ENCODE assay signal across 16 cellular contexts in genomic region chr12:57724003-57724935, GRCh38. TPM values are rescaled to one million over a fixed set of nuclear protein-coding genes. Genes with fewer than 3 reads are reported as not detected.
A peak's percentile ranks its signal among the peaks of the same experiment; 100 is the strongest.
DNase-seq lines count a peak whose midpoint lies in the region; ATAC-seq, FAIRE-seq and TF ChIP-seq lines count a peak whose summit lies in the region.
"Had no signal": no experiment of that assay in that cellular context is flagged by ENCODE, and none has a peak within 500 bp of the region (broad histone marks: within the 10 kb centered on the region; RNA-seq: fewer than 3 reads in every experiment).

No MANE protein-coding gene starts in this region.

- H3K9ac ChIP-seq in GM12878 (ENCODE audit: control insufficient read depth, insufficient read depth, low read length) (no peak overlapping the region), neuronal stem cell (ENCODE audit: low read depth, low read length, poor library complexity) (no peak overlapping the region)

- no peak overlapping the region for H3K14ac ChIP-seq in neuronal stem cell (ENCODE audit: low read length)

- H2BK120ac ChIP-seq in neuronal stem cell (ENCODE audit: low read depth, low read length) = no peak overlapping the region

- TF ChIP-seq POLR2A in GM18951 (IDR thresholded peaks at IDR 0.05; ENCODE audit: extremely low read depth, insufficient read depth, insufficient read length) = peak; percentile 18
- TF ChIP-seq POLR2A in GM12878 (IDR thresholded peaks at IDR 0.05; ENCODE audit: low read depth, low read length) = peak; percentile 52; the same call in 1 of the 2 replicates

- in situ Hi-C loops in GM18951 (cut with MboI; ENCODE audit: low sequenced_read_pairs, unreplicated experiment) (no loop called here), GM12878 (cut with MboI) (no loop called here)

- no peak overlapping the region for H2BK5ac ChIP-seq in neuronal stem cell (ENCODE audit: low read length)

- H3K4me1 Mint-ChIP-seq in activated CD8-positive, alpha-beta memory T cell treated with anti-CD3 and anti-CD28 coated beads, Interleukin-2, amount 10 ng/mL, durations not matched to agents 7 days and 5 days = peaks cover 2% of the 10 kb centered on the region

- H3K36me3 Mint-ChIP-seq in activated CD8-positive, alpha-beta memory T cell treated with anti-CD3 and anti-CD28 coated beads, Interleukin-2, amount 10 ng/mL, durations not matched to agents 7 days and 5 days = peaks cover 33% of the 10 kb centered on the region

- H3K9me3 Mint-ChIP-seq in activated CD8-positive, alpha-beta memory T cell treated with anti-CD3 and anti-CD28 coated beads, Interleukin-2, amount 10 ng/mL, durations not matched to agents 7 days and 5 days (ENCODE audit: low read depth) = no peaks in the 10 kb centered on the region

- H3K18ac ChIP-seq in neuronal stem cell (ENCODE audit: low read length) = no peak overlapping the region

- no peak for ATAC-seq in activated CD8-positive, alpha-beta memory T cell treated with anti-CD3 and anti-CD28 coated beads, Interleukin-2, amount 10 ng/mL, durations not matched to agents 7 days and 5 days
- peak; percentile 14; the same call in 1 of the 3 replicates for ATAC-seq in GM12878

- H3K27ac ChIP-seq in GM12878 (ENCODE audit: control insufficient read depth, insufficient read depth) (no peak overlapping the region), neuronal stem cell (replicated peaks; ENCODE audit: low read length) (no peak overlapping the region)
- H3K27ac ChIP-seq: HL-60, spleen had no signal

- no peak overlapping the region for H4K91ac ChIP-seq in neuronal stem cell (ENCODE audit: low read depth, low read length, poor library complexity)

- no peak overlapping the region for H2AK5ac ChIP-seq in neuronal stem cell (ENCODE audit: low read depth, low read length)

- peak overlapping the region; percentile 26 for H3K23ac ChIP-seq in neuronal stem cell (ENCODE audit: low read depth, low read length, poor library complexity)

- H3K4me2 ChIP-seq in GM12878 (ENCODE audit: control insufficient read depth, insufficient read depth) = no peak overlapping the region
- no peak overlapping the region for H3K4me2 ChIP-seq in neuronal stem cell (ENCODE audit: insufficient read depth, low read length, poor library complexity, severe bottlenecking)

- H3K27ac Mint-ChIP-seq in activated CD8-positive, alpha-beta memory T cell treated with anti-CD3 and anti-CD28 coated beads, Interleukin-2, amount 10 ng/mL, durations not matched to agents 7 days and 5 days = peak overlapping the region; percentile 65

- H3K79me2 ChIP-seq in GM12878 (ENCODE audit: control insufficient read depth, insufficient read depth, low read length) = no peaks in the 10 kb centered on the region

- POLR2A ChIA-PET in GM12878 (lab: Charles Lee) = interaction anchor here (0.6 to 0.9 kb wide), 2 partner anchors 17 to 367 kb away, joined by 3 read pairs; no protein-coding TSS in a partner anchor

- no peak overlapping the region for H3K4me3 Mint-ChIP-seq in activated CD8-positive, alpha-beta memory T cell treated with anti-CD3 and anti-CD28 coated beads, Interleukin-2, amount 10 ng/mL, durations not matched to agents 7 days and 5 days

- H3K4me1 ChIP-seq in GM12878 (ENCODE audit: control insufficient read depth, insufficient read depth, low read length) (no peaks in the 10 kb centered on the region), neuronal stem cell (ENCODE audit: control insufficient read depth in 2 of 2, insufficient read depth in 1 of 2, low read depth in 1 of 2, low read length in 2 of 2) (peaks cover 0 to 7% of the 10 kb centered on the region in 2 donors)

- no peak overlapping the region for H2BK12ac ChIP-seq in neuronal stem cell (ENCODE audit: low read length)

- H3K36me3 ChIP-seq in GM12878 (ENCODE audit: control insufficient read depth in 2 of 2, insufficient read depth in 2 of 2, low read length in 1 of 2) (peaks cover 6 to 8% of the 10 kb centered on the region in 2 experiments; a peak in 3 of 4 replicates), neuronal stem cell (replicated peaks in 1 of 2; ENCODE audit: control insufficient read depth in 2 of 2, insufficient read depth in 2 of 2, low read length in 2 of 2) (peaks cover 9 to 51% of the 10 kb centered on the region in 2 donors)

- no peak overlapping the region for H2BK15ac ChIP-seq in neuronal stem cell (ENCODE audit: low read length)

- 91% methylated on average over 12 of the region's 12 CpGs for WGBS in GM12878 (ENCODE audit: insufficient coverage, insufficient replicate concordance, low lambda C conversion rate, missing lambda C conversion rate)
- no CpG with 5 or more reads among the region's 12 CpGs for WGBS in neuronal stem cell (ENCODE audit: extremely low coverage in 2 of 2, insufficient read length in 2 of 2, insufficient replicate concordance in 1 of 2), 2 donors

- H4K20me1 ChIP-seq in GM12878 (ENCODE audit: control insufficient read depth, insufficient read depth) = no peaks in the 10 kb centered on the region

- H4K8ac ChIP-seq in neuronal stem cell (ENCODE audit: low read depth, low read length) = no peak overlapping the region

- no peak for TF ChIP-seq RAD21 in GM12878 (IDR thresholded peaks at IDR 0.05; ENCODE audit: insufficient read depth, low read depth, low read length)

- TSS peak; percentile 55 for BruUV-seq in GM12878 (replicated peaks; lab: Mats Ljungman, UMichigan)

- no peak overlapping the region for H3K4ac ChIP-seq in neuronal stem cell (ENCODE audit: low read length)

- no peak overlapping the region for H3K4me3 ChIP-seq in GM12878
- no peak overlapping the region for H3K4me3 ChIP-seq in neuronal stem cell (ENCODE audit: low read length in 2 of 2)
- H3K4me3 ChIP-seq: spleen had no signal

- intact Hi-C loops in GM12878 (cut with micrococcal nuclease; ENCODE audit: unreplicated experiment) = no loop called here

- peak; percentile 40 for DNase-seq in activated CD8-positive, alpha-beta memory T cell treated with anti-CD3 and anti-CD28 coated beads, Interleukin-2, amount 10 ng/mL, durations not matched to agents 7 days and 5 days
- no peak for DNase-seq in activated CD8-positive, alpha-beta memory T cell treated with anti-CD3 and anti-CD28 coated beads, Interleukin-2, amount 50 U/mL, for 48 hours
- no peak for DNase-seq in GM12878 (ENCODE audit: low read depth, low spot score)
- DNase-seq in neuronal stem cell (ENCODE audit: low spot score) = no peak
- no peak for DNase-seq in GDM1 (lab: John Stamatoyannopoulos, UW)
- no peak for DNase-seq in HT-29 (ENCODE audit: low spot score)
- DNase-seq in EL = no peak
- DNase-seq: ACHN, caudate nucleus, HCEC 1CT, NCI-H2029, RPMI8226, spleen had no signal

- SMC1A ChIA-PET in GM12878 (lab: Charles Lee; ENCODE audit: uncharacterized antibody, unreplicated experiment) = no interaction called here

- CTCF ChIA-PET in activated CD8-positive, alpha-beta memory T cell treated with anti-CD3 and anti-CD28 coated beads, Interleukin-2, amount 10 ng/mL, durations not matched to agents 7 days and 5 days (lab: Charles Lee) = interaction anchor here (1.0 to 2.0 kb wide), 2 partner anchors 33 to 261 kb away, joined by 3 to 4 read pairs; no protein-coding TSS in a partner anchor
- CTCF ChIA-PET in GM12878 (lab: Yijun Ruan, JAX) = interaction anchor here (0.6 kb wide), 1 partner anchor 158 kb away, joined by 3 read pairs; no protein-coding TSS in a partner anchor

- no peaks in the 10 kb centered on the region for H3K27me3 ChIP-seq in GM12878 (replicated peaks in 1 of 2; ENCODE audit: control insufficient read depth in 2 of 2, insufficient read depth in 2 of 2, low read length in 1 of 2)
- peaks cover 0 to 49% (median 18%) of the 10 kb centered on the region in 3 experiments for H3K27me3 ChIP-seq in neuronal stem cell (ENCODE audit: control insufficient read depth in 3 of 3, insufficient read depth in 3 of 3, low read depth in 1 of 3, low read length in 3 of 3)
- H3K27me3 ChIP-seq: spleen had no signal

- H3K79me1 ChIP-seq in neuronal stem cell (ENCODE audit: low read depth, low read length) = no peaks in the 10 kb centered on the region

- H3K9me3 ChIP-seq in GM12878 (replicated peaks; ENCODE audit: control insufficient read depth, insufficient read depth, low read length) (no peaks in the 10 kb centered on the region), neuronal stem cell (replicated peaks in 1 of 2; ENCODE audit: control insufficient read depth in 2 of 2, insufficient read depth in 1 of 2, low read depth in 1 of 2, low read length in 2 of 2) (peaks cover 0 to 3% of the 10 kb centered on the region in 2 donors)
- H3K9me3 ChIP-seq: spleen had no signal

- FAIRE-seq in GM12878 (lab: Jason Lieb, UNC) = no peak
- FAIRE-seq: islet of Langerhans had no signal

- H2AFZ ChIP-seq in GM12878 (ENCODE audit: control insufficient read depth, low read depth, low read length) = no peak overlapping the region
- no peak overlapping the region for H2AFZ ChIP-seq in neuronal stem cell (ENCODE audit: low read length)

- TF ChIP-seq CTCF in GM12878 (IDR thresholded peaks at IDR 0.05 in 2 of 3, conservative IDR thresholded peaks at IDR 0.05 in 1 of 3; ENCODE audit: control insufficient read depth in 2 of 3, extremely low read depth in 1 of 3, insufficient read depth in 1 of 3, low read depth in 3 of 3, low read length in 3 of 3) = no peak

- RAD21 ChIA-PET in GM12878 (lab: Charles Lee; ENCODE audit: unreplicated experiment) = no interaction called here

- no peak for TF ChIP-seq EP300 in GM12878 (IDR thresholded peaks at IDR 0.05; ENCODE audit: borderline replicate concordance in 1 of 2, control insufficient read depth in 1 of 2, low read depth in 2 of 2, low read length in 2 of 2)

- no peaks in the 10 kb centered on the region for H3K27me3 Mint-ChIP-seq in activated CD8-positive, alpha-beta memory T cell treated with anti-CD3 and anti-CD28 coated beads, Interleukin-2, amount 10 ng/mL, durations not matched to agents 7 days and 5 days

RNA-seq across cellular contexts. Expression of gene AGAP2, which starts 14.3 kb away (rescaled TPM):
- total RNA-seq in activated CD8-positive, alpha-beta memory T cell treated with anti-CD3 and anti-CD28 coated beads, Interleukin-2, amount 10 ng/mL, durations not matched to agents 7 days and 5 days = 10 to 100 TPM; 70.7 to 72.7 TPM
- total RNA-seq in GM12878 (2013; cell fraction: nucleolus; rRNA removed) = 13.0 and 14.1 TPM in 2 replicates
- total RNA-seq in GM12878 (2014; rRNA removed) (11.1 and 14.1 TPM in 2 replicates), GM12878 (2014; rRNA removed; fragmentation: Illumina TruSeq; extraction: Trizol) (10.2 and 13.9 TPM in 2 replicates), GM12878 (2021) (17.9 and 19.8 TPM in 2 replicates)
- polyA plus RNA-seq in GM12878 (2011; ENCODE audit: low read depth) = 6.7 TPM
- polyA plus RNA-seq in GM12878 (2011; rRNA removed) (11.6 and 13.9 TPM in 2 replicates), GM12878 (2014; fragmentation: Illumina TruSeq; extraction: Trizol) (6.8 and 10.6 TPM in 2 replicates), GM12878 (2014; fragmentation: Nextera tagmentation; extraction: Ambion mirVana) (under 1 TPM; 0.29 to 0.47 TPM), GM12878 (2014; rRNA removed) (11.3 and 13.6 TPM in 2 replicates), GM12878 (2016; fragmentation: Nextera tagmentation; extraction: Ambion mirVana) (1 to 10 TPM; 2.5 to 2.8 TPM)
- polyA plus RNA-seq in GM12878 (2011; cell fraction: cytosol; rRNA removed) = 10.5 and 13.7 TPM in 2 replicates
- 28.7 and 34.5 TPM in 2 replicates for polyA plus RNA-seq in GM12878 (2011; cell fraction: nucleus; rRNA removed)
- polyA plus RNA-seq in GM12878 (2012) = 9.1 and 10.5 TPM in 2 replicates
- polyA minus RNA-seq in GM12878 (2011; rRNA and poly(A)+ RNA removed) = 9.4 and 16.3 TPM in 2 replicates
- polyA minus RNA-seq in GM12878 (2011; cell fraction: cytosol; rRNA and poly(A)+ RNA removed) = 6.4 and 8.3 TPM in 2 replicates
- polyA minus RNA-seq in GM12878 (2011; cell fraction: nucleus; rRNA and poly(A)+ RNA removed) = 8.0 and 19.8 TPM in 2 replicates
- 4.2 TPM for polyA plus RNA-seq in neuronal stem cell (2013, experiment 1 of 2)
- 4.0 TPM for polyA plus RNA-seq in neuronal stem cell (2013, experiment 2 of 2)
- 1.9 and 4.0 TPM in 2 replicates for total RNA-seq in HT-29 (2014; rRNA removed; shearing (Covaris generic))

RNA-seq across cellular contexts. Expression of gene TSPAN31, which starts 20.6 kb away (rescaled TPM):
- total RNA-seq in activated CD8-positive, alpha-beta memory T cell treated with anti-CD3 and anti-CD28 coated beads, Interleukin-2, amount 10 ng/mL, durations not matched to agents 7 days and 5 days = 10 to 100 TPM in 1 of 2 experiments, 1 to 10 TPM in 1; 10.0 to 19.4 TPM
- 28.1 and 28.4 TPM in 2 replicates for total RNA-seq in GM12878 (2013; cell fraction: nucleolus; rRNA removed)
- total RNA-seq in GM12878 (2014; rRNA removed) (24.8 and 32.7 TPM in 2 replicates), GM12878 (2014; rRNA removed; fragmentation: Illumina TruSeq; extraction: Trizol) (18.8 and 21.7 TPM in 2 replicates), GM12878 (2021) (11.8 and 13.8 TPM in 2 replicates)
- 16.0 TPM for polyA plus RNA-seq in GM12878 (2011; ENCODE audit: low read depth)
- polyA plus RNA-seq in GM12878 (2011; rRNA removed) (32.2 and 40.4 TPM in 2 replicates), GM12878 (2014; fragmentation: Illumina TruSeq; extraction: Trizol) (24.7 and 27.0 TPM in 2 replicates), GM12878 (2014; fragmentation: Nextera tagmentation; extraction: Ambion mirVana) (10 to 100 TPM; 23.4 to 25.1 TPM), GM12878 (2014; rRNA removed) (19.0 and 20.8 TPM in 2 replicates), GM12878 (2016; fragmentation: Nextera tagmentation; extraction: Ambion mirVana) (10 to 100 TPM; 27.7 to 30.0 TPM)
- polyA plus RNA-seq in GM12878 (2011; cell fraction: cytosol; rRNA removed) = 23.1 and 29.6 TPM in 2 replicates
- 16.6 and 19.0 TPM in 2 replicates for polyA plus RNA-seq in GM12878 (2011; cell fraction: nucleus; rRNA removed)
- polyA plus RNA-seq in GM12878 (2012) = 27.7 and 28.4 TPM in 2 replicates
- 24.3 and 40.1 TPM in 2 replicates for polyA minus RNA-seq in GM12878 (2011; rRNA and poly(A)+ RNA removed)
- polyA minus RNA-seq in GM12878 (2011; cell fraction: cytosol; rRNA and poly(A)+ RNA removed) = 8.2 and 9.2 TPM in 2 replicates
- polyA minus RNA-seq in GM12878 (2011; cell fraction: nucleus; rRNA and poly(A)+ RNA removed) = 10.5 and 15.4 TPM in 2 replicates
- polyA plus RNA-seq in neuronal stem cell (2013, experiment 1 of 2) = 24.9 TPM
- polyA plus RNA-seq in neuronal stem cell (2013, experiment 2 of 2) = 25.4 TPM
- 35.0 and 42.9 TPM in 2 replicates for total RNA-seq in HT-29 (2014; rRNA removed; shearing (Covaris generic))

RNA-seq across cellular contexts. Expression of gene CDK4, which starts 27.8 kb away (rescaled TPM):
- 100 to 1,000 TPM; 127 to 167 TPM for total RNA-seq in activated CD8-positive, alpha-beta memory T cell treated with anti-CD3 and anti-CD28 coated beads, Interleukin-2, amount 10 ng/mL, durations not matched to agents 7 days and 5 days
- 35.5 and 41.8 TPM in 2 replicates for total RNA-seq in GM12878 (2013; cell fraction: nucleolus; rRNA removed)
- total RNA-seq in GM12878 (2014; rRNA removed) (201 and 202 TPM in 2 replicates), GM12878 (2014; rRNA removed; fragmentation: Illumina TruSeq; extraction: Trizol) (116 and 120 TPM in 2 replicates), GM12878 (2021) (189 TPM in 2 replicates)
- polyA plus RNA-seq in GM12878 (2011; ENCODE audit: low read depth) = 74.3 TPM
- polyA plus RNA-seq in GM12878 (2011; rRNA removed) (155 and 251 TPM in 2 replicates), GM12878 (2014; fragmentation: Illumina TruSeq; extraction: Trizol) (213 and 240 TPM in 2 replicates), GM12878 (2014; fragmentation: Nextera tagmentation; extraction: Ambion mirVana) (10 to 100 TPM; 26.1 to 45.7 TPM), GM12878 (2014; rRNA removed) (237 and 311 TPM in 2 replicates), GM12878 (2016; fragmentation: Nextera tagmentation; extraction: Ambion mirVana) (100 to 1,000 TPM; 344 to 385 TPM)
- 241 and 318 TPM in 2 replicates for polyA plus RNA-seq in GM12878 (2011; cell fraction: cytosol; rRNA removed)
- 132 and 140 TPM in 2 replicates for polyA plus RNA-seq in GM12878 (2011; cell fraction: nucleus; rRNA removed)
- polyA plus RNA-seq in GM12878 (2012) = 98.0 and 98.2 TPM in 2 replicates
- polyA minus RNA-seq in GM12878 (2011; rRNA and poly(A)+ RNA removed) = 134 and 149 TPM in 2 replicates
- 49.7 and 57.6 TPM in 2 replicates for polyA minus RNA-seq in GM12878 (2011; cell fraction: cytosol; rRNA and poly(A)+ RNA removed)
- 32.0 and 54.1 TPM in 2 replicates for polyA minus RNA-seq in GM12878 (2011; cell fraction: nucleus; rRNA and poly(A)+ RNA removed)
- 157 TPM for polyA plus RNA-seq in neuronal stem cell (2013, experiment 1 of 2)
- 144 TPM for polyA plus RNA-seq in neuronal stem cell (2013, experiment 2 of 2)
- total RNA-seq in HT-29 (2014; rRNA removed; shearing (Covaris generic)) = 310 and 345 TPM in 2 replicates

RNA-seq across cellular contexts. Expression of gene OS9, which starts 30.3 kb away (rescaled TPM):
- 100 to 1,000 TPM; 117 to 123 TPM for total RNA-seq in activated CD8-positive, alpha-beta memory T cell treated with anti-CD3 and anti-CD28 coated beads, Interleukin-2, amount 10 ng/mL, durations not matched to agents 7 days and 5 days
- 168 and 196 TPM in 2 replicates for total RNA-seq in GM12878 (2013; cell fraction: nucleolus; rRNA removed)
- total RNA-seq in GM12878 (2014; rRNA removed) (83.4 and 83.9 TPM in 2 replicates), GM12878 (2014; rRNA removed; fragmentation: Illumina TruSeq; extraction: Trizol) (68.8 and 74.9 TPM in 2 replicates), GM12878 (2021) (87.2 and 101 TPM in 2 replicates)
- 73.5 TPM for polyA plus RNA-seq in GM12878 (2011; ENCODE audit: low read depth)
- polyA plus RNA-seq in GM12878 (2011; rRNA removed) (85.7 and 106 TPM in 2 replicates), GM12878 (2014; fragmentation: Illumina TruSeq; extraction: Trizol) (58.2 and 82.7 TPM in 2 replicates), GM12878 (2014; fragmentation: Nextera tagmentation; extraction: Ambion mirVana) (1 to 10 TPM; 5.2 to 8.4 TPM), GM12878 (2014; rRNA removed) (78.6 and 79.0 TPM in 2 replicates), GM12878 (2016; fragmentation: Nextera tagmentation; extraction: Ambion mirVana) (10 to 100 TPM; 78.9 to 79.4 TPM)
- 111 and 179 TPM in 2 replicates for polyA plus RNA-seq in GM12878 (2011; cell fraction: cytosol; rRNA removed)
- polyA plus RNA-seq in GM12878 (2011; cell fraction: nucleus; rRNA removed) = 320 and 332 TPM in 2 replicates
- polyA plus RNA-seq in GM12878 (2012) = 95.5 and 119 TPM in 2 replicates
- polyA minus RNA-seq in GM12878 (2011; rRNA and poly(A)+ RNA removed) = 96.3 and 167 TPM in 2 replicates
- polyA minus RNA-seq in GM12878 (2011; cell fraction: cytosol; rRNA and poly(A)+ RNA removed) = 30.5 and 33.5 TPM in 2 replicates
- 51.4 and 63.3 TPM in 2 replicates for polyA minus RNA-seq in GM12878 (2011; cell fraction: nucleus; rRNA and poly(A)+ RNA removed)
- polyA plus RNA-seq in neuronal stem cell (2013, experiment 1 of 2) = 46.7 TPM
- polyA plus RNA-seq in neuronal stem cell (2013, experiment 2 of 2) = 45.7 TPM
- 94.5 and 105 TPM in 2 replicates for total RNA-seq in HT-29 (2014; rRNA removed; shearing (Covaris generic))

RNA-seq across cellular contexts. Expression of gene MARCHF9, which starts 30.6 kb away (rescaled TPM):
- total RNA-seq in activated CD8-positive, alpha-beta memory T cell treated with anti-CD3 and anti-CD28 coated beads, Interleukin-2, amount 10 ng/mL, durations not matched to agents 7 days and 5 days = 10 to 100 TPM; 21.0 to 24.9 TPM
- total RNA-seq in GM12878 (2013; cell fraction: nucleolus; rRNA removed) = 20.5 and 20.9 TPM in 2 replicates
- total RNA-seq in GM12878 (2014; rRNA removed) (15.6 and 17.6 TPM in 2 replicates), GM12878 (2014; rRNA removed; fragmentation: Illumina TruSeq; extraction: Trizol) (10.3 and 10.4 TPM in 2 replicates), GM12878 (2021) (25.5 and 26.7 TPM in 2 replicates)
- polyA plus RNA-seq in GM12878 (2011; ENCODE audit: low read depth) = 7.7 TPM
- polyA plus RNA-seq in GM12878 (2011; rRNA removed) (11.1 and 16.6 TPM in 2 replicates), GM12878 (2014; fragmentation: Illumina TruSeq; extraction: Trizol) (17.9 and 20.6 TPM in 2 replicates), GM12878 (2014; fragmentation: Nextera tagmentation; extraction: Ambion mirVana) (1 to 10 TPM; 2.4 to 5.1 TPM), GM12878 (2014; rRNA removed) (29.3 and 32.3 TPM in 2 replicates), GM12878 (2016; fragmentation: Nextera tagmentation; extraction: Ambion mirVana) (1 to 10 TPM; 3.3 to 4.0 TPM)
- 20.0 and 26.5 TPM in 2 replicates for polyA plus RNA-seq in GM12878 (2011; cell fraction: cytosol; rRNA removed)
- 36.0 and 36.4 TPM in 2 replicates for polyA plus RNA-seq in GM12878 (2011; cell fraction: nucleus; rRNA removed)
- polyA plus RNA-seq in GM12878 (2012) = 18.9 and 20.4 TPM in 2 replicates
- 17.7 and 24.6 TPM in 2 replicates for polyA minus RNA-seq in GM12878 (2011; rRNA and poly(A)+ RNA removed)
- 4.9 and 6.8 TPM in 2 replicates for polyA minus RNA-seq in GM12878 (2011; cell fraction: cytosol; rRNA and poly(A)+ RNA removed)
- 7.3 and 12.1 TPM in 2 replicates for polyA minus RNA-seq in GM12878 (2011; cell fraction: nucleus; rRNA and poly(A)+ RNA removed)
- 14.0 TPM for polyA plus RNA-seq in neuronal stem cell (2013, experiment 1 of 2)
- 14.6 TPM for polyA plus RNA-seq in neuronal stem cell (2013, experiment 2 of 2)
- 9.4 and 12.3 TPM in 2 replicates for total RNA-seq in HT-29 (2014; rRNA removed; shearing (Covaris generic))
